8 cellular contexts compared by ENCODE assay signal in the genomic region with DNA sequence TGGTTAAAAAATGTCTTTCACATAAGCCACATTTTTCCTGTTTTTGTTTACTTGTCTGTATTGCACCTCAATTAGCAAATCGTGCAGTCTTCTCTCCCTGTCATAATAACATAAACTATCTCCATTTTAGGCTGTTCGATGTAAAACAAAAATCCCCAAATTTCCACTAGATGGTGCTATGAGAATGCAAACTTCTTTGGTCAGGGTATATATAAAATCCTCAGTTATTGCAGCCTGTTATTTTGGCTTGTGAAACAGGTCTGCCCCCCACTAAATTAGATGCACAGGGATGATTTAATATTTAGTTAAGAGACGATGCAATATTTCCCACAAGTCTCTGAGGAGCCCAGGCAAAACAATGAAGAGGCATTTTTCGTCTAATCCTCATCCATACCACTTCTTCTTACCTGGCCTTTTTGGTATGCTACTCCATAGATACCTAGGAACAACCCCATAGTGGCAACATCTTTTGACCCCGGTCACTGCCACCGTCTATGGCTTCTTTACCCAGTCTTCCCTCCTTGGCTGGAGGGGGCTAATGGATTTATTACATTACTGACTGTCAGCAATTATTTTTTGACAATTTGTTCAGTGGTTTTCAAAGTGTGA.
DNase-seq lines count a peak whose midpoint lies in the region; ATAC-seq, FAIRE-seq and TF ChIP-seq lines count a peak whose summit lies in the region.

No MANE protein-coding gene starts in this region.

- no peaks in the 10 kb centered on the region for H3K79me2 ChIP-seq in trophoblast cell (ENCODE audit: control insufficient read depth, insufficient read depth, low read length, poor library complexity)

- H3K14ac ChIP-seq in trophoblast cell (ENCODE audit: low read length) = no peak overlapping the region

- WGBS in trophoblast cell (ENCODE audit: extremely low coverage, insufficient coverage, insufficient read length) = no CpG with 5 or more reads among the region's 6 CpGs

- H2AFZ ChIP-seq in trophoblast cell (ENCODE audit: insufficient read depth, low read length, poor library complexity) = no peak overlapping the region

- no peak overlapping the region for H4K12ac ChIP-seq in trophoblast cell (ENCODE audit: low read depth, low read length)

- no peak overlapping the region for H2BK5ac ChIP-seq in trophoblast cell (ENCODE audit: low read depth, low read length, poor library complexity)

- H2BK120ac ChIP-seq in trophoblast cell (ENCODE audit: insufficient read depth, low read length, poor library complexity) = no peak overlapping the region

- no peak overlapping the region for H3K9ac ChIP-seq in trophoblast cell (ENCODE audit: low read length)

- peak; percentile 69 for TF ChIP-seq CTCF in AG04450 (IDR thresholded peaks at IDR 0.05; ENCODE audit: low read depth, low read length)
- TF ChIP-seq CTCF in fibroblast of the aortic adventitia (IDR thresholded peaks at IDR 0.05; ENCODE audit: insufficient read depth, low read length) = peak; percentile 65

- no peak overlapping the region for H4K8ac ChIP-seq in trophoblast cell (ENCODE audit: low read depth, low read length)

- H3K9me3 ChIP-seq in AG04450 (ENCODE audit: control insufficient read depth, insufficient read depth, low read length) (no peaks in the 10 kb centered on the region), trophoblast cell (ENCODE audit: insufficient read depth, low read depth, low read length) (no peaks in the 10 kb centered on the region)

- no peak overlapping the region for H3K4ac ChIP-seq in trophoblast cell (ENCODE audit: low read depth, low read length)

- no peaks in the 10 kb centered on the region for H3K36me3 ChIP-seq in trophoblast cell (ENCODE audit: control insufficient read depth in 1 of 2, insufficient read depth in 2 of 2, low read length in 2 of 2)

- H3K27ac ChIP-seq in AG04450 (ENCODE audit: low read depth, low read length) (no peak overlapping the region), trophoblast cell (ENCODE audit: low read depth, low read length) (no peak overlapping the region)

- H3K23ac ChIP-seq in trophoblast cell (ENCODE audit: low read length) = no peak overlapping the region

- H3K4me3 ChIP-seq in AG04450 (ENCODE audit: low read depth, low read length) = no peak overlapping the region
- H3K4me3 ChIP-seq in fibroblast of the aortic adventitia (ENCODE audit: low read depth, low read length) = no peak overlapping the region
- no peak overlapping the region for H3K4me3 ChIP-seq in trophoblast cell (ENCODE audit: low read depth, low read length)

- CTCF ChIA-PET in AG04450 (lab: Charles Lee) = interaction anchor here (0.6 to 5.1 kb wide), 35 partner anchors 9 to 1826 kb away, joined by 3 to 74 read pairs (median 4); a partner anchor contains a TSS

- no peak overlapping the region for H3K4me2 ChIP-seq in trophoblast cell (ENCODE audit: low read length)

- no peaks in the 10 kb centered on the region for H3K4me1 ChIP-seq in trophoblast cell (ENCODE audit: control insufficient read depth in 1 of 2, insufficient read depth in 2 of 2, low read length in 2 of 2)

- no peaks in the 10 kb centered on the region for H3K79me1 ChIP-seq in trophoblast cell (ENCODE audit: low read length)

- POLR2A ChIA-PET in AG04450 (lab: Yijun Ruan, JAX) = interaction anchor here (0.5 to 0.6 kb wide), 2 partner anchors 262 to 1576 kb away, joined by 3 read pairs; no protein-coding TSS in a partner anchor

- TF ChIP-seq POLR2A in GM12891 (IDR thresholded peaks at IDR 0.05; ENCODE audit: low read depth, low read length) = no peak

- peak; percentile 58 for ATAC-seq in HG02623 (IDR thresholded peaks at IDR 0.05; ENCODE audit: unreplicated experiment)

- no peak overlapping the region for H2BK12ac ChIP-seq in trophoblast cell (ENCODE audit: low read length)

- no peak overlapping the region for H2AK5ac ChIP-seq in trophoblast cell (ENCODE audit: low read length)

- FAIRE-seq in GM12891 (lab: Jason Lieb, UNC) = no peak

- H3K27me3 ChIP-seq in AG04450 (ENCODE audit: control insufficient read depth, insufficient read depth, low read length) (no peaks in the 10 kb centered on the region), trophoblast cell (ENCODE audit: insufficient read depth, low read length) (no peaks in the 10 kb centered on the region)

- H3K18ac ChIP-seq in trophoblast cell (ENCODE audit: low read length) = no peak overlapping the region

- no peak overlapping the region for H4K91ac ChIP-seq in trophoblast cell (ENCODE audit: low read depth, low read length)

- DNase-seq in AG04450 (ENCODE audit: low read depth, low spot score) (peak; percentile 27), GM12891 (ENCODE audit: insufficient read length, low spot score) (peak; percentile 5), NCI-H1105 treated with DMSO at 0.1 percent for 48 hours (lab: John Stamatoyannopoulos, UW) (peak; percentile 64), SKM-1 (lab: John Stamatoyannopoulos, UW; ENCODE audit: unreplicated experiment) (peak; percentile 23), fibroblast of the aortic adventitia (ENCODE audit: low read depth) (peak; percentile 82), trophoblast cell (peak; percentile 1 to 80)
- no peak for DNase-seq in activated CD4-positive, CD25-positive, alpha-beta regulatory T cell (lab: John Stamatoyannopoulos, UW)

TF ChIP-seq in GM12891, 5 proteins besides CTCF, POLR2A, EP300 and RAD21:
- no peak for TF ChIP-seq PAX5 (IDR thresholded peaks at IDR 0.05; ENCODE audit: insufficient read depth, low read length, severe bottlenecking)
- no peak for TF ChIP-seq POLR2AphosphoS5 (IDR thresholded peaks at IDR 0.05; ENCODE audit: low read depth, low read length)
- no peak for TF ChIP-seq TAF1 (IDR thresholded peaks at IDR 0.05; ENCODE audit: low read depth, low read length)
- TF ChIP-seq SPI1 (IDR thresholded peaks at IDR 0.05; ENCODE audit: low read depth, low read length) = no peak
- TF ChIP-seq POU2F2 (IDR thresholded peaks at IDR 0.05; ENCODE audit: low read depth, low read length) = no peak

Comparison
In these comparisons a context has a peak if more than half of its experiments do, and no peak if none do; other contexts are left out.
1. DNase-seq: peak in AG04450 (single experiment), GM12891 (single experiment), NCI-H1105 treated with DMSO at 0.1 percent for 48 hours (single experiment), SKM-1 (single experiment), fibroblast of the aortic adventitia (single experiment) and trophoblast cell (2 of 2); none in activated CD4-positive, CD25-positive, alpha-beta regulatory T cell (0 of 4).